In the genomic region with DNA sequence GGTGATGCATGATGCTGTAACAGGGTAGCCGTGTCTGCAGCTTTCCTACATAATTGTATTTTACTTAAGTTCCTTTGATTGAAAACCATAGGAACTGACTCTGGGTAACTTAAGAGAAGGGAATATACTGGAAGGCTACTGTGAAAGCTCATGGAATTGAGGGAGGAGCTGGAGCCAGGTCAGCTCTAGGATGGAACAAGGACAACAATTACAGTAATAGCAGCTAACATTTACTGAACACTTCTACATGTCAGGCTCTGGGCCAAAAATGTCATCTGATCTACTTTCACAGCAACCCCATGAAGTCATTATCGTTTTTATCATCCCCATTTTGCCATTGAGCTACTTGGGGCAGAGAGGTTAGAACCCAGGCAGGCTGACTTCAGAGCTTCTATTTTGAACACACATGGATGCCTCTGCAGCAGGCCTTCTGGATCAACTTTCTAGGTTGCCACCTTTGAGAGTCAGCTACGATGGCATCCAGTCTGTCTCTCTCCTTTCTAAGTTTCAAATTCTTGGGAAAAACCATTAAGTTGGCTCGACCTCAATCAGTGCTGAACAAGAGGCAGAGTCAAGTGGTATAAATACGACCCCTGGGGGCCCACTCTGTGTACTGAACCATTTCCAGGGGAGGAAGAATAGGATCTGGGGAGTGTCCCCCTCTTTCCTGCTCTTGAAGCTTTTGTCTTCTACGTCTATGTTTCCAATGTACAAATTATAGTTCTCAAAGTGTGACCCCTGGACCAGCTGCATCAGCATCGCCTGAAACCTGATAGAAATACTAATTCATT, we compare ENCODE assay signal across 33 cellular contexts.
DNase-seq lines count a peak whose midpoint lies in the region; ATAC-seq and TF ChIP-seq lines count a peak whose summit lies in the region.
"Had no signal": no experiment of that assay in that cellular context is flagged by ENCODE, and none has a peak within 500 bp of the region (broad histone marks: within the 10 kb centered on the region; RNA-seq: fewer than 3 reads in every experiment).

No MANE protein-coding gene starts in this region.

- H3K27me3 ChIP-seq in DND-41 (ENCODE audit: insufficient read depth, low read length, poor library complexity), result peaks cover 13% of the 10 kb centered on the region
- no peaks in the 10 kb centered on the region for H3K27me3 ChIP-seq in left ventricle myocardium inferior (ENCODE audit: low read depth)
- H3K27me3 ChIP-seq: BLaER1 treated with 17β-estradiol and CSF1 and Interleukin-3, amounts not matched to agents 10 nM and 100 nM; breast epithelium; pancreas; right atrium auricular region; tibial nerve had no signal

- H3K27ac Mint-ChIP-seq in endothelial cell (ENCODE audit: unreplicated experiment), result no peak overlapping the region
- no peak overlapping the region for H3K27ac Mint-ChIP-seq in activated T-helper 1 cell treated with anti-CD3 and anti-CD28 coated beads, Interleukin-12 subunit alpha, Interleukin-12 subunit beta, Interleukin-2, Interleukin-4 antibody, amounts not matched to agents 30 ng/mL and 10 ng/mL and 1 ng/mL, durations not matched to agents 14 hours and 24 hours and 36 hours
- H3K27ac Mint-ChIP-seq: activated CD4-positive, alpha-beta memory T cell treated with anti-CD3 and anti-CD28 coated beads for 36 hours; activated naive CD4-positive, alpha-beta T cell treated with anti-CD3 and anti-CD28 coated beads, Interleukin-2, amount 50 U/mL, for 24 hours; nephron progenitor cell had no signal

- no peaks in the 10 kb centered on the region for H3K9me3 ChIP-seq in DND-41 (ENCODE audit: insufficient read depth, low read length, severe bottlenecking)
- no peaks in the 10 kb centered on the region for H3K9me3 ChIP-seq in left ventricle myocardium inferior (replicated peaks)
- H3K9me3 ChIP-seq: BLaER1 treated with 17β-estradiol and CSF1 and Interleukin-3, amounts not matched to agents 10 nM and 100 nM; breast epithelium; pancreas; right atrium auricular region; tibial nerve had no signal

- ATAC-seq in DND-41 (ENCODE audit: insufficient read depth, low read depth) (no peak), GM19328 (IDR thresholded peaks at IDR 0.05; ENCODE audit: unreplicated experiment) (no peak)
- ATAC-seq: activated CD4-positive, CD25-positive, alpha-beta regulatory T cell treated with anti-CD3 and anti-CD28 coated beads, Interleukin-2, amount 50 U/mL, for 24 hours; pancreas had no signal

- no peak overlapping the region for H3K4me3 Mint-ChIP-seq in endothelial cell (ENCODE audit: unreplicated experiment)
- H3K4me3 Mint-ChIP-seq in activated T-helper 1 cell treated with anti-CD3 and anti-CD28 coated beads, Interleukin-12 subunit alpha, Interleukin-12 subunit beta, Interleukin-2, Interleukin-4 antibody, amounts not matched to agents 30 ng/mL and 10 ng/mL and 1 ng/mL, durations not matched to agents 14 hours and 24 hours and 36 hours, result no peak overlapping the region
- H3K4me3 Mint-ChIP-seq: activated CD4-positive, alpha-beta memory T cell treated with anti-CD3 and anti-CD28 coated beads for 36 hours; activated naive CD4-positive, alpha-beta T cell treated with anti-CD3 and anti-CD28 coated beads, Interleukin-2, amount 50 U/mL, for 24 hours; nephron progenitor cell had no signal

- H3K36me3 Mint-ChIP-seq in endothelial cell (ENCODE audit: low read depth, unreplicated experiment), result no peaks in the 10 kb centered on the region
- no peaks in the 10 kb centered on the region for H3K36me3 Mint-ChIP-seq in activated T-helper 1 cell treated with anti-CD3 and anti-CD28 coated beads, Interleukin-12 subunit alpha, Interleukin-12 subunit beta, Interleukin-2, Interleukin-4 antibody, amounts not matched to agents 30 ng/mL and 10 ng/mL and 1 ng/mL, durations not matched to agents 14 hours and 24 hours and 36 hours (ENCODE audit: low read depth)
- H3K36me3 Mint-ChIP-seq: activated CD4-positive, alpha-beta memory T cell treated with anti-CD3 and anti-CD28 coated beads for 36 hours; activated naive CD4-positive, alpha-beta T cell treated with anti-CD3 and anti-CD28 coated beads, Interleukin-2, amount 50 U/mL, for 24 hours had no signal

- H3K4me3 ChIP-seq in DND-41 (ENCODE audit: low read depth in 1 of 2, low read length in 2 of 2) (no peak overlapping the region), left ventricle myocardium inferior (no peak overlapping the region)
- H3K4me3 ChIP-seq: BLaER1 treated with 17β-estradiol and CSF1 and Interleukin-3, amounts not matched to agents 10 nM and 100 nM; breast epithelium; lung; pancreas; right atrium auricular region; smooth muscle cell; tibial nerve had no signal

- no peaks in the 10 kb centered on the region for H3K79me2 ChIP-seq in DND-41 (ENCODE audit: insufficient read depth, low read length)

- TF ChIP-seq CTCF in DND-41 (IDR thresholded peaks at IDR 0.05; ENCODE audit: borderline replicate concordance, extremely low read depth, low read length, poor library complexity, severe bottlenecking), result peak; percentile 8
- TF ChIP-seq CTCF in endothelial cell (IDR thresholded peaks at IDR 0.05; ENCODE audit: unreplicated experiment), result peak; percentile 20
- no peak for TF ChIP-seq CTCF in left ventricle myocardium inferior (IDR thresholded peaks at IDR 0.05; ENCODE audit: borderline replicate concordance)

- no peaks in the 10 kb centered on the region for H3K27me3 Mint-ChIP-seq in endothelial cell (ENCODE audit: unreplicated experiment)
- no peaks in the 10 kb centered on the region for H3K27me3 Mint-ChIP-seq in activated T-helper 1 cell treated with anti-CD3 and anti-CD28 coated beads, Interleukin-12 subunit alpha, Interleukin-12 subunit beta, Interleukin-2, Interleukin-4 antibody, amounts not matched to agents 30 ng/mL and 10 ng/mL and 1 ng/mL, durations not matched to agents 14 hours and 24 hours and 36 hours (ENCODE audit: insufficient read depth)
- H3K27me3 Mint-ChIP-seq: activated CD4-positive, alpha-beta memory T cell treated with anti-CD3 and anti-CD28 coated beads for 36 hours had no signal

- H3K27ac ChIP-seq in DND-41 (ENCODE audit: low read length) (no peak overlapping the region), left ventricle myocardium inferior (replicated peaks) (no peak overlapping the region)
- H3K27ac ChIP-seq: BLaER1 treated with 17β-estradiol and CSF1 and Interleukin-3, amounts not matched to agents 10 nM and 100 nM; breast epithelium; epithelial cell of prostate; pancreas; right atrium auricular region; RWPE1; tibial nerve had no signal

- peak; percentile 26 for DNase-seq in D341Med (ENCODE audit: low spot score)
- DNase-seq in DND-41, result no peak
- DNase-seq in NCI-H2227 (lab: John Stamatoyannopoulos, UW; ENCODE audit: unreplicated experiment), result peak; percentile 34
- DNase-seq in endothelial cell (ENCODE audit: low spot score), result no peak
- DNase-seq in activated T-helper 1 cell treated with anti-CD3 and anti-CD28 coated beads, Interleukin-12 subunit alpha, Interleukin-12 subunit beta, Interleukin-2, Interleukin-4 antibody, amounts not matched to agents 30 ng/mL and 10 ng/mL and 1 ng/mL, durations not matched to agents 14 hours and 24 hours and 36 hours (ENCODE audit: low spot score), result no peak
- no peak for DNase-seq in occipital lobe (lab: John Stamatoyannopoulos, UW)
- DNase-seq in left ventricle myocardium inferior, result no peak
- DNase-seq: ACHN; activated CD4-positive, alpha-beta memory T cell treated with anti-CD3 and anti-CD28 coated beads for 36 hours; activated CD8-positive, alpha-beta memory T cell treated with anti-CD3 and anti-CD28 coated beads, Interleukin-2, amount 50 U/mL, for 4 hours; Calu3; GF-D8; HCEC 1CT; KG1; MM.1S; NCI-H1436 treated with DMSO at 0.1 percent for 48 hours; NCI-H2171; NCI-H774; nephron progenitor cell; pancreas; stimulated activated CD4-positive, alpha-beta T cell treated with anti-CD3 and anti-CD28 coated beads, Interleukin-1b, Interleukin-23, amount 100 ng/mL, for 48 hours; T-helper 1 cell had no signal

- H3K9ac ChIP-seq in DND-41 (ENCODE audit: low read depth, low read length), result no peak overlapping the region
- H3K9ac ChIP-seq: BLaER1 treated with 17β-estradiol and CSF1 and Interleukin-3, amounts not matched to agents 10 nM and 100 nM had no signal

- H3K4me2 ChIP-seq in DND-41 (ENCODE audit: insufficient read depth, low read length), result no peak overlapping the region
- H3K4me2 ChIP-seq: smooth muscle cell had no signal

- intact Hi-C loops in activated T-helper 1 cell treated with anti-CD3 and anti-CD28 coated beads, Interleukin-12 subunit alpha, Interleukin-12 subunit beta, Interleukin-2, Interleukin-4 antibody, amounts not matched to agents 30 ng/mL and 10 ng/mL and 1 ng/mL, durations not matched to agents 14 hours and 24 hours and 36 hours (cut with micrococcal nuclease), result no loop called here
- intact Hi-C loops in left ventricle myocardium inferior (cut with micrococcal nuclease), result no loop called here

- no peaks in the 10 kb centered on the region for H3K9me3 Mint-ChIP-seq in endothelial cell (ENCODE audit: unreplicated experiment)
- no peaks in the 10 kb centered on the region for H3K9me3 Mint-ChIP-seq in activated T-helper 1 cell treated with anti-CD3 and anti-CD28 coated beads, Interleukin-12 subunit alpha, Interleukin-12 subunit beta, Interleukin-2, Interleukin-4 antibody, amounts not matched to agents 30 ng/mL and 10 ng/mL and 1 ng/mL, durations not matched to agents 14 hours and 24 hours and 36 hours
- H3K9me3 Mint-ChIP-seq: activated CD4-positive, alpha-beta memory T cell treated with anti-CD3 and anti-CD28 coated beads for 36 hours; activated naive CD4-positive, alpha-beta T cell treated with anti-CD3 and anti-CD28 coated beads, Interleukin-2, amount 50 U/mL, for 24 hours; nephron progenitor cell had no signal

- H3K36me3 ChIP-seq in DND-41 (ENCODE audit: insufficient read depth, low read length) (no peaks in the 10 kb centered on the region), left ventricle myocardium inferior (no peaks in the 10 kb centered on the region)
- H3K36me3 ChIP-seq: BLaER1 treated with 17β-estradiol and CSF1 and Interleukin-3, amounts not matched to agents 10 nM and 100 nM; breast epithelium; pancreas; right atrium auricular region; tibial nerve had no signal

- H3K4me1 Mint-ChIP-seq in endothelial cell (ENCODE audit: unreplicated experiment), result no peaks in the 10 kb centered on the region
- no peaks in the 10 kb centered on the region for H3K4me1 Mint-ChIP-seq in activated T-helper 1 cell treated with anti-CD3 and anti-CD28 coated beads, Interleukin-12 subunit alpha, Interleukin-12 subunit beta, Interleukin-2, Interleukin-4 antibody, amounts not matched to agents 30 ng/mL and 10 ng/mL and 1 ng/mL, durations not matched to agents 14 hours and 24 hours and 36 hours (ENCODE audit: low read depth)
- H3K4me1 Mint-ChIP-seq: activated naive CD4-positive, alpha-beta T cell treated with anti-CD3 and anti-CD28 coated beads, Interleukin-2, amount 50 U/mL, for 24 hours; nephron progenitor cell had no signal

- H3K4me1 ChIP-seq in DND-41 (ENCODE audit: insufficient read depth, low read length) (no peaks in the 10 kb centered on the region), left ventricle myocardium inferior (no peaks in the 10 kb centered on the region)
- H3K4me1 ChIP-seq: breast epithelium, pancreas, right atrium auricular region, tibial nerve had no signal

- no peak overlapping the region for H2AFZ ChIP-seq in DND-41 (ENCODE audit: low read depth, low read length)

- no peaks in the 10 kb centered on the region for H4K20me1 ChIP-seq in DND-41 (ENCODE audit: insufficient read depth, low read length)
- H4K20me1 ChIP-seq: BLaER1 treated with 17β-estradiol and CSF1 and Interleukin-3, amounts not matched to agents 10 nM and 100 nM had no signal

Comparison
In these comparisons a context has a peak if more than half of its experiments do, and no peak if none do; other contexts are left out.
1. DNase-seq: peak in D341Med (single experiment) and NCI-H2227 (single experiment); none in DND-41 (single experiment), endothelial cell (single experiment), activated T-helper 1 cell treated with anti-CD3 and anti-CD28 coated beads, Interleukin-12 subunit alpha, Interleukin-12 subunit beta, Interleukin-2, Interleukin-4 antibody, amounts not matched to agents 30 ng/mL and 10 ng/mL and 1 ng/mL, durations not matched to agents 14 hours and 24 hours and 36 hours (single experiment), occipital lobe (single experiment) and left ventricle myocardium inferior (single experiment).